ENCODE assay signal across 1 cellular context in genomic region chr3:146071636-146072035, GRCh38.
TF ChIP-seq lines count a peak whose summit lies in the region.

No MANE protein-coding gene starts in this region.

TF ChIP-seq in WTC11, 78 proteins besides CTCF, POLR2A, EP300 and RAD21 (continued from another document):
- TF ChIP-seq, protein P1, sequence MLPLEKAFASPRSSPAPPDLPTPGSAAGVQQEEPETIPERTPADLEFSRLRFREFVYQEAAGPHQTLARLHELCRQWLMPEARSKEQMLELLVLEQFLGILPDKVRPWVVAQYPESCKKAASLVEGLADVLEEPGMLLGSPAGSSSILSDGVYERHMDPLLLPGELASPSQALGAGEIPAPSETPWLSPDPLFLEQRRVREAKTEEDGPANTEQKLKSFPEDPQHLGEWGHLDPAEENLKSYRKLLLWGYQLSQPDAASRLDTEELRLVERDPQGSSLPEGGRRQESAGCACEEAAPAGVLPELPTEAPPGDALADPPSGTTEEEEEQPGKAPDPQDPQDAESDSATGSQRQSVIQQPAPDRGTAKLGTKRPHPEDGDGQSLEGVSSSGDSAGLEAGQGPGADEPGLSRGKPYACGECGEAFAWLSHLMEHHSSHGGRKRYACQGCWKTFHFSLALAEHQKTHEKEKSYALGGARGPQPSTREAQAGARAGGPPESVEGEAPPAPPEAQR (CRISPR knock-in tag; IDR thresholded peaks at IDR 0.05), result no peak
- no peak for TF ChIP-seq NR1H2 (CRISPR knock-in tag; IDR thresholded peaks at IDR 0.05)
- TF ChIP-seq, protein P2, sequence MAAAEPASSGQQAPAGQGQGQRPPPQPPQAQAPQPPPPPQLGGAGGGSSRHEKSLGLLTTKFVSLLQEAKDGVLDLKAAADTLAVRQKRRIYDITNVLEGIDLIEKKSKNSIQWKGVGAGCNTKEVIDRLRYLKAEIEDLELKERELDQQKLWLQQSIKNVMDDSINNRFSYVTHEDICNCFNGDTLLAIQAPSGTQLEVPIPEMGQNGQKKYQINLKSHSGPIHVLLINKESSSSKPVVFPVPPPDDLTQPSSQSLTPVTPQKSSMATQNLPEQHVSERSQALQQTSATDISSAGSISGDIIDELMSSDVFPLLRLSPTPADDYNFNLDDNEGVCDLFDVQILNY (CRISPR knock-in tag; IDR thresholded peaks at IDR 0.05), result no peak
- TF ChIP-seq JAZF1 (CRISPR knock-in tag; IDR thresholded peaks at IDR 0.05), result no peak
- no peak for TF ChIP-seq NFATC4 (CRISPR knock-in tag; IDR thresholded peaks at IDR 0.05)
